ENCODE assay signal across 8 cellular contexts in genomic region chrX:101462892-101463291, GRCh38. TPM values are rescaled to one million over a fixed set of nuclear protein-coding genes. Genes with fewer than 3 reads are reported as not detected.
DNase-seq lines count a peak whose midpoint lies in the region; ATAC-seq and TF ChIP-seq lines count a peak whose summit lies in the region.

No MANE protein-coding gene starts in this region.

- H3K4me1 ChIP-seq in adrenal gland (replicated peaks in 1 of 2) (no peaks in the 10 kb centered on the region), mucosa of descending colon (ENCODE audit: low read depth) (no peaks in the 10 kb centered on the region)

- no peaks in the 10 kb centered on the region for H3K9me3 ChIP-seq in adrenal gland (replicated peaks in 1 of 3)
- H3K9me3 ChIP-seq in mucosa of descending colon: no peaks in the 10 kb centered on the region

- TF ChIP-seq CTCF in GM12875 (IDR thresholded peaks at IDR 0.05; ENCODE audit: borderline replicate concordance, insufficient read depth, low read depth, low read length): peak; percentile 22; the same call in 1 of the 2 replicates
- TF ChIP-seq CTCF in adrenal gland (IDR thresholded peaks at IDR 0.05): peak in 5 of 6 experiments; percentile 25 to 49 (median 42)
- no peak for TF ChIP-seq CTCF in mucosa of descending colon (IDR thresholded peaks at IDR 0.05)
- no peak for TF ChIP-seq CTCF in coronary artery (IDR thresholded peaks at IDR 0.05)

- no peaks in the 10 kb centered on the region for H3K36me3 ChIP-seq in adrenal gland (replicated peaks in 1 of 2)
- no peaks in the 10 kb centered on the region for H3K36me3 ChIP-seq in mucosa of descending colon (ENCODE audit: low read depth)

- no peak overlapping the region for H3K27ac ChIP-seq in adrenal gland
- no peak overlapping the region for H3K27ac ChIP-seq in coronary artery

- ATAC-seq in mucosa of descending colon (peak; percentile 58), HG03442 (IDR thresholded peaks at IDR 0.05; ENCODE audit: unreplicated experiment) (no peak)

- WGBS in adrenal gland, 4 donors: 51 to 88% (median 63%) methylated on average over 3 of the region's 3 CpGs

- TF ChIP-seq POLR2A in adrenal gland (IDR thresholded peaks at IDR 0.05): no peak

- DNase-seq in NAMALWA (ENCODE audit: low spot score): peak; percentile 28
- peak in 4 of 7 donors; percentile 24 to 38 (median 29) for DNase-seq in adrenal gland
- DNase-seq in mucosa of descending colon: peak in 1 of 3 donors; percentile 7
- DNase-seq in coronary artery (ENCODE audit: low spot score): no peak
- DNase-seq in NOMO-1 (lab: John Stamatoyannopoulos, UW; ENCODE audit: unreplicated experiment in 2 of 2): no peak
- no peak for DNase-seq in KG1 (lab: John Stamatoyannopoulos, UW)

- no peaks in the 10 kb centered on the region for H3K27me3 ChIP-seq in adrenal gland

- intact Hi-C loops in adrenal gland (cut with DNase I): no loop called here
- intact Hi-C loops in mucosa of descending colon (cut with DNase I, micrococcal nuclease): no loop called here

- H3K4me3 ChIP-seq in GM12875 (ENCODE audit: low read depth, low read length) (no peak overlapping the region), adrenal gland (no peak overlapping the region), mucosa of descending colon (no peak overlapping the region), coronary artery (no peak overlapping the region)

RNA-seq across cellular contexts. Expression of gene ARMCX4, which starts 22.4 kb away (rescaled TPM):
- total RNA-seq in adrenal gland (10 to 100 TPM in 5 of 8 donors, 1 to 10 TPM in 3; 7.2 to 50.9 (median 15.9) TPM), mucosa of descending colon (10 to 100 TPM in 2 of 3 donors, 1 to 10 TPM in 1; 7.9 to 22.0 (median 15.7) TPM)
- polyA plus RNA-seq in adrenal gland: 10 to 100 TPM; 19.1 to 52.0 (median 32.7) TPM

RNA-seq across cellular contexts. Expression of gene HNRNPH2, which starts 54.9 kb away (rescaled TPM):
- total RNA-seq in adrenal gland: 100 to 1,000 TPM in 2 of 8 donors, 10 to 100 TPM in 6; 46.0 to 106 (median 69.9) TPM
- polyA plus RNA-seq in adrenal gland: 100 to 1,000 TPM in 1 of 3 donors, 10 to 100 TPM in 2; 44.3 to 182 (median 55.0) TPM
- total RNA-seq in mucosa of descending colon: 10 to 100 TPM; 43.6 to 65.0 (median 60.7) TPM

RNA-seq across cellular contexts. Expression of gene GLA, which starts 55.2 kb away (rescaled TPM):
- 10 to 100 TPM; 18.5 to 54.4 (median 43.0) TPM for total RNA-seq in adrenal gland
- 100 to 1,000 TPM in 1 of 3 donors, 10 to 100 TPM in 2; 70.4 to 123 (median 91.5) TPM for polyA plus RNA-seq in adrenal gland
- total RNA-seq in mucosa of descending colon: 10 to 100 TPM; 17.7 to 26.9 (median 21.1) TPM

Comparison
In these comparisons a context has a peak if more than half of its experiments do, and no peak if none do; other contexts are left out.
1. CTCF ChIP-seq: peak in GM12875 (single experiment) and adrenal gland (5 of 6); none in mucosa of descending colon (single experiment) and coronary artery (single experiment).
2. DNase-seq: peak in NAMALWA (single experiment) and adrenal gland (4 of 7); none in coronary artery (single experiment), NOMO-1 (0 of 2) and KG1 (single experiment).